In the genomic region with DNA sequence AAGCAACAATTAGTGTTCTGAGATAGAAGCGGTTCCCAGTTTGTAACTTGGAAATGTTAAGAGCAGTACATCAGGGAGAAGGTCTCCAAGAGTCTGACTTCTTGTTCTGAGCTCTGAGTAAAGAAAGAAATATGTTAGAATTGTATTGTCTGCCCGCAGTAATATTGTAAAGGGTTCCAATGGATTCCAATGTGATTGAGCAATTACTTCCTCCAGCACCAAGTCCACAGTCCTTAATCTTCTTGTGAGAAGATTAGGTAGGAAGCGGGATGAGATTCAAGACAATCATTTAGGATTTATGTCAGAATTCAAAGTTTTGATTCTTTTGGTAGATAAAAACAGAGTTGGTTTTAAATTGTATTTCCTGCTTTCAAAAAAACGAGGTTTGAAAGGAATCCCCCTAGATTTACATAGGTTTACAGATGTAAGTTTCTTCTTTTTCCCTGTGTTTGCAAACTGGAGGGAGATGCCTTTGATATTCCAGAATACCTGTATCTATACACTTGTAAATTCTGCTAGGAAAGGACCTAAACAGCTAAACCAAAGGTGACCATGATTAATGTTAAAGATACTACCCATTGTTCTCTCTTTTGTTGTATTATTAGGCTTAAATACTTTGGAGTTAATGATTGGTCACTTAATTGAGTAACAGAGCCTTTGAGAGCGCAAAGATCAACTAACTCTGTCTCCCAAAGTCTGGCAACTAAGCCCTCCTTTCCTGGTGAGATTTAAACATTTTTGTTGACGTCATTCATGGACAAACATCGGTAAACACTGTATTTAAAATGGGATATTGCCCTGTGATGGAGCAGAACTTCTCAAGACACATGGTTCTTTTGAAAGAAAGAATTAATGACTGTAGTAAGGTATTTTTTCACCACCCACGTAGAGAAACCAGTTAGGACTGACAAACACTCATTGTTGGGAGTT, we compare ENCODE assay signal across 11 cellular contexts. TPM values are rescaled to one million over a fixed set of nuclear protein-coding genes. Genes with fewer than 3 reads are reported as not detected.
DNase-seq lines count a peak whose midpoint lies in the region; ATAC-seq, FAIRE-seq and TF ChIP-seq lines count a peak whose summit lies in the region.
"Had no signal": no experiment of that assay in that cellular context is flagged by ENCODE, and none has a peak within 500 bp of the region (broad histone marks: within the 10 kb centered on the region; RNA-seq: fewer than 3 reads in every experiment).

No MANE protein-coding gene starts in this region.

- DNase-seq in AG08396 (ENCODE audit: low spot score) (peak; percentile 73), IMR-90 (peak; percentile 92), H1 (ENCODE audit: low read depth in 1 of 2, low spot score in 2 of 2) (no peak), myocyte (ENCODE audit: low read depth) (peak; percentile 75), anterior cingulate cortex (lab: John Stamatoyannopoulos, UW) (no peak), putamen (ENCODE audit: low spot score) (no peak), HuH-7.5 (ENCODE audit: low spot score) (no peak), NCI-H2227 treated with DMSO at 0.1 percent for 48 hours (lab: John Stamatoyannopoulos, UW) (no peak)
- DNase-seq: DND-41; effector memory CD8-positive, alpha-beta T cell had no signal

- H3K4me2 ChIP-seq in IMR-90 (ENCODE audit: low read depth, low read length): peak overlapping the region; percentile 77
- peak overlapping the region; percentile 66 to 87 for H3K4me2 ChIP-seq in H1 (ENCODE audit: insufficient read depth in 1 of 2, low read depth in 2 of 2, low read length in 2 of 2)

- peak overlapping the region; percentile 14; the same call in 1 of the 2 replicates for H2AK5ac ChIP-seq in IMR-90 (ENCODE audit: low read depth, low read length)
- H2AK5ac ChIP-seq in H1 (ENCODE audit: low read depth, low read length): no peak overlapping the region

- H4K91ac ChIP-seq in IMR-90 (ENCODE audit: insufficient read depth, low read depth, low read length) (peak overlapping the region; percentile 93; the same call in 1 of the 2 replicates), H1 (replicated peaks; ENCODE audit: insufficient read length, low read length) (peak overlapping the region; percentile 87)

- H3K4me3 ChIP-seq in IMR-90 (ENCODE audit: insufficient read depth, low read depth, low read length): peak overlapping the region; percentile 56; the same call in 1 of the 2 replicates
- peak overlapping the region; percentile 53 to 89 (median 75); a peak in 7 of 8 replicates for H3K4me3 ChIP-seq in H1 (ENCODE audit: extremely low read depth in 1 of 4, insufficient read depth in 2 of 4, low read depth in 3 of 4, low read length in 4 of 4)

- H3K23me2 ChIP-seq in H1 (ENCODE audit: low read depth, low read length): peaks cover 17% of the 10 kb centered on the region

- H2AFZ ChIP-seq in IMR-90 (replicated peaks; ENCODE audit: low read length, poor library complexity): no peak overlapping the region
- no peak overlapping the region for H2AFZ ChIP-seq in H1 (ENCODE audit: low read length)

- H3K23ac ChIP-seq in IMR-90 (ENCODE audit: low read depth, low read length) (peak overlapping the region; percentile 91; the same call in 1 of the 2 replicates), H1 (ENCODE audit: insufficient read length) (no peak overlapping the region)

- BruUV-seq in IMR-90 (replicated peaks; lab: Mats Ljungman, UMichigan): no TSS peak

- H4K20me1 ChIP-seq in IMR-90 (ENCODE audit: insufficient read depth, low read length) (0 out of 2 replicates have a peak, but pooled peaks cover 4% of the 10 kb centered on the region), H1 (replicated peaks in 1 of 2; ENCODE audit: control insufficient read depth in 1 of 2, insufficient read depth in 2 of 2, low read length in 2 of 2) (no peaks in the 10 kb centered on the region)

- no peak overlapping the region for H2AK9ac ChIP-seq in IMR-90 (replicated peaks; ENCODE audit: low read depth, low read length, poor library complexity)

- H2BK5ac ChIP-seq in IMR-90 (ENCODE audit: low read depth, low read length, poor library complexity, severe bottlenecking) (peak overlapping the region; percentile 84), H1 (ENCODE audit: low read depth, low read length) (peak overlapping the region; percentile 87; the same call in 1 of the 2 replicates)

- H3K9ac ChIP-seq in IMR-90 (ENCODE audit: low read depth, low read length): peak overlapping the region; percentile 86; the same call in 1 of the 2 replicates
- H3K9ac ChIP-seq in H1 (replicated peaks in 1 of 4; ENCODE audit: extremely low read depth in 1 of 4, low read depth in 3 of 4, low read length in 3 of 4): peak overlapping the region in 2 of 4 experiments; percentile 9 to 14; a peak in 2 of 7 replicates

- H3K9me3 ChIP-seq in IMR-90 (ENCODE audit: control insufficient read depth, insufficient read depth, low read length): no peaks in the 10 kb centered on the region
- no peaks in the 10 kb centered on the region for H3K9me3 ChIP-seq in H1 (ENCODE audit: insufficient read depth in 2 of 2, low read depth in 1 of 2, low read length in 1 of 2)

- CTCF ChIA-PET in IMR-90 (lab: Yijun Ruan, JAX) (interaction anchor here (0.7 to 1.0 kb wide), 2 partner anchors 9 to 835 kb away, joined by 3 to 4 read pairs; no protein-coding TSS in a partner anchor), H1 (lab: Charles Lee; ENCODE audit: partially characterized antibody) (interaction anchor here (0.9 to 1.6 kb wide), 2 partner anchors 11 to 87 kb away, joined by 3 read pairs; no protein-coding TSS in a partner anchor)

- intact Hi-C loops in IMR-90 (cut with micrococcal nuclease): loop anchor here (2.0 kb wide), 1 partner anchor 41 kb away; no protein-coding TSS in a partner anchor

- H3K56ac ChIP-seq in IMR-90 (ENCODE audit: extremely low read depth, insufficient read depth, low read length): peak overlapping the region; percentile 76
- peak overlapping the region; percentile 42 for H3K56ac ChIP-seq in H1 (replicated peaks; ENCODE audit: insufficient read length, low read depth, low read length)

- TF ChIP-seq RAD21 in IMR-90 (IDR thresholded peaks at IDR 0.05; ENCODE audit: low read length): no peak
- no peak for TF ChIP-seq RAD21 in H1 (IDR thresholded peaks at IDR 0.05 in 1 of 2, conservative IDR thresholded peaks at IDR 0.05 in 1 of 2; ENCODE audit: low read depth in 2 of 2, low read length in 2 of 2)

- H3K14ac ChIP-seq in IMR-90 (replicated peaks; ENCODE audit: low read depth, low read length): peak overlapping the region; percentile 83
- H3K14ac ChIP-seq in H1 (ENCODE audit: insufficient read length): no peak overlapping the region

- H3K36me3 ChIP-seq in IMR-90 (ENCODE audit: control insufficient read depth, insufficient read depth, low read length) (no peaks in the 10 kb centered on the region; the same call in 1 of the 2 replicates), H1 (ENCODE audit: control insufficient read depth in 2 of 4, insufficient read depth in 4 of 4, low read length in 3 of 4) (peaks cover 0 to 12% (median 3%) of the 10 kb centered on the region in 4 experiments; a peak in 2 of 8 replicates)

- H3K18ac ChIP-seq in IMR-90 (ENCODE audit: low read depth, low read length) (peak overlapping the region; percentile 97), H1 (ENCODE audit: extremely low read depth, low read length) (no peak overlapping the region)

- TF ChIP-seq POLR2A in IMR-90 (IDR thresholded peaks at IDR 0.05; ENCODE audit: low read depth, low read length) (0 out of 2 replicates have a peak, but pooled peaks have one; percentile 8), H1 (IDR thresholded peaks at IDR 0.05; ENCODE audit: control extremely low read depth in 1 of 2, low read depth in 2 of 2, low read length in 2 of 2) (no peak; a peak in 1 of 3 replicates)

- ATAC-seq in IMR-90 (ENCODE audit: low read depth): peak; percentile 5
- ATAC-seq: effector memory CD8-positive, alpha-beta T cell had no signal

- H2BK120ac ChIP-seq in IMR-90 (ENCODE audit: low read depth, low read length) (peak overlapping the region; percentile 84), H1 (replicated peaks; ENCODE audit: low read depth, low read length) (peak overlapping the region; percentile 94)

- in situ Hi-C loops in IMR-90 (cut with MboI; ENCODE audit: low sequenced_read_pairs): loop anchor here (10.0 kb wide), 2 partner anchors 1121 to 1161 kb away; no protein-coding TSS in a partner anchor

- FAIRE-seq in H1 (lab: Jason Lieb, UNC): peak; percentile 73
- FAIRE-seq: TTC549 had no signal

- H2BK15ac ChIP-seq in IMR-90 (ENCODE audit: low read depth, low read length) (peak overlapping the region; percentile 53), H1 (ENCODE audit: low read length) (no peak overlapping the region)

- H3K79me1 ChIP-seq in IMR-90 (ENCODE audit: low read depth in 1 of 2, low read length in 2 of 2): peaks cover 10 to 41% of the 10 kb centered on the region in 2 experiments; a peak in 3 of 4 replicates
- no peaks in the 10 kb centered on the region for H3K79me1 ChIP-seq in H1 (ENCODE audit: low read depth, low read length)

- H4K5ac ChIP-seq in IMR-90 (ENCODE audit: low read depth, low read length): peak overlapping the region; percentile 86
- H4K5ac ChIP-seq in H1 (ENCODE audit: insufficient read length, low read depth, low read length): peak overlapping the region; percentile 49

- peak overlapping the region; percentile 47; the same call in 1 of the 2 replicates for H3K27ac ChIP-seq in IMR-90 (ENCODE audit: insufficient read depth, low read length)
- H3K27ac ChIP-seq in H1 (ENCODE audit: low read depth, low read length): peak overlapping the region; percentile 16; the same call in 1 of the 2 replicates

- H2BK12ac ChIP-seq in H1 (ENCODE audit: low read depth, low read length): peak overlapping the region; percentile 85; the same call in 1 of the 2 replicates

- peaks cover 7 to 64% of the 10 kb centered on the region in 2 experiments for H3K79me2 ChIP-seq in H1 (ENCODE audit: control insufficient read depth in 1 of 2, insufficient read depth in 2 of 2, low read length in 2 of 2)

- no peak for TF ChIP-seq EP300 in H1 (IDR thresholded peaks at IDR 0.05; ENCODE audit: borderline replicate concordance in 1 of 2, low read depth in 2 of 2, low read length in 2 of 2)

- H3K27me3 ChIP-seq in IMR-90 (ENCODE audit: control insufficient read depth, insufficient read depth, low read length): no peaks in the 10 kb centered on the region
- no peaks in the 10 kb centered on the region for H3K27me3 ChIP-seq in H1 (replicated peaks in 1 of 4; ENCODE audit: control insufficient read depth in 3 of 4, extremely low read depth in 1 of 4, insufficient read depth in 3 of 4, low read length in 3 of 4)

- peak overlapping the region; percentile 83 to 90 for H4K8ac ChIP-seq in IMR-90 (ENCODE audit: low read depth in 2 of 2, low read length in 2 of 2)
- H4K8ac ChIP-seq in H1 (ENCODE audit: extremely low read depth, insufficient read depth, low read length): no peak overlapping the region

- no peaks in the 10 kb centered on the region for H3K9me1 ChIP-seq in IMR-90 (ENCODE audit: insufficient read depth, low read length)

- peak overlapping the region; percentile 89 for H2BK20ac ChIP-seq in IMR-90 (ENCODE audit: low read depth, low read length)
- H2BK20ac ChIP-seq in H1 (ENCODE audit: low read length): no peak overlapping the region

- dilution Hi-C loops in IMR-90 (cut with HindIII; ENCODE audit: low sequenced_read_pairs, unreplicated experiment): no loop called here

- H3K4me1 ChIP-seq in IMR-90 (ENCODE audit: control insufficient read depth, insufficient read depth, low read length): peaks cover 3% of the 10 kb centered on the region
- peaks cover 0 to 10% (median under 1%) of the 10 kb centered on the region in 4 experiments; a peak in 3 of 7 replicates for H3K4me1 ChIP-seq in H1 (replicated peaks in 1 of 4; ENCODE audit: control insufficient read depth in 3 of 4, insufficient read depth in 4 of 4, low read length in 3 of 4)

- peak overlapping the region; percentile 93 for H3K4ac ChIP-seq in IMR-90 (ENCODE audit: low read depth, low read length)
- H3K4ac ChIP-seq in H1 (replicated peaks; ENCODE audit: insufficient read length, low read depth, low read length): no peak overlapping the region

- POLR2A ChIA-PET in IMR-90 (lab: Charles Lee; ENCODE audit: unreplicated experiment): interaction anchor here (0.6 kb wide), 1 partner anchor 78 kb away, joined by 4 read pairs; no protein-coding TSS in a partner anchor
- POLR2A ChIA-PET in H1 (lab: Charles Lee; ENCODE audit: partially characterized antibody): interaction anchor here (1.0 to 1.5 kb wide), 6 partner anchors 12 to 449 kb away, joined by 3 to 7 read pairs (median 4); partner anchors contain the start of genes TMEM167A and XRCC4

- 0% methylated on average over 1 of the region's 8 CpGs; no CpG with 5 or more reads in 1 of the 2 experiments for WGBS in IMR-90 (ENCODE audit: extremely low coverage in 2 of 2, insufficient read length in 1 of 2), 2 experiments
- WGBS in H1 (ENCODE audit: extremely low coverage in 1 of 2, insufficient coverage in 1 of 2, insufficient read length in 1 of 2, insufficient replicate concordance in 2 of 2, low coverage in 1 of 2, low lambda C conversion rate in 2 of 2, missing lambda C conversion rate in 1 of 2), 2 experiments: 2% methylated on average over 8 of the region's 8 CpGs; no CpG with 5 or more reads in 1 of the 2 experiments

- no peak for TF ChIP-seq CTCF in IMR-90 (conservative IDR thresholded peaks at IDR 0.05; ENCODE audit: low read depth, low read length)
- no peak for TF ChIP-seq CTCF in H1 (IDR thresholded peaks at IDR 0.05; ENCODE audit: control extremely low read depth in 1 of 3, insufficient read depth in 1 of 3, low read depth in 1 of 3, low read length in 3 of 3)

RNA-seq across cellular contexts. Expression of gene VCAN, which starts 4.3 kb away (rescaled TPM):
- total RNA-seq in IMR-90 (2012; rRNA removed) (158 and 159 TPM in 2 replicates), myocyte (137 and 177 TPM in 2 replicates)
- polyA plus RNA-seq in IMR-90 (2012; rRNA removed) (45.3 and 47.5 TPM in 2 replicates), H1 (2011; rRNA removed) (146 and 228 TPM in 2 replicates)
- 20.7 and 25.5 TPM in 2 replicates for polyA plus RNA-seq in IMR-90 (2012; cell fraction: cytosol; rRNA removed)
- polyA plus RNA-seq in IMR-90 (2012; cell fraction: nucleus; rRNA removed; ENCODE audit: low replicate concordance): 17.1 and 53.0 TPM in 2 replicates
- 393 and 404 TPM in 2 replicates for total RNA-seq in H1 (2021; fragmentation: NEBNext Ultra II Directional; extraction: Animal tissue kit (Norgen Biotek cat#: 25700))
- 146 TPM for polyA plus RNA-seq in H1 (2011; cell fraction: cytosol; rRNA removed)
- polyA plus RNA-seq in H1 (2011; cell fraction: nucleus; rRNA removed): 472 TPM
- polyA plus RNA-seq in H1 (2012, experiment 1 of 2): 155 to 221 TPM (median 206 TPM) in 4 replicates
- polyA plus RNA-seq in H1 (2012, experiment 2 of 2): 7.2 TPM
- polyA plus RNA-seq in H1 (2013, experiment 1 of 2): 331 TPM
- 245 TPM for polyA plus RNA-seq in H1 (2013, experiment 2 of 2)
- 613 and 784 TPM in 2 replicates for polyA minus RNA-seq in H1 (2011; rRNA and poly(A)+ RNA removed)
- polyA minus RNA-seq in H1 (2011; cell fraction: cytosol; rRNA and poly(A)+ RNA removed): 193 TPM
- polyA minus RNA-seq in H1 (2011; cell fraction: nucleus; rRNA and poly(A)+ RNA removed): 564 TPM
- polyA plus RNA-seq in myocyte (2012): 120 TPM

Comparison
In these comparisons a context has a peak if more than half of its experiments do, and no peak if none do; other contexts are left out.
1. DNase-seq: peak in AG08396 (single experiment), IMR-90 (single experiment) and myocyte (single experiment); none in H1 (0 of 2), anterior cingulate cortex (0 of 58), putamen (single experiment), HuH-7.5 (single experiment) and NCI-H2227 treated with DMSO at 0.1 percent for 48 hours (single experiment).